In the genomic region with DNA sequence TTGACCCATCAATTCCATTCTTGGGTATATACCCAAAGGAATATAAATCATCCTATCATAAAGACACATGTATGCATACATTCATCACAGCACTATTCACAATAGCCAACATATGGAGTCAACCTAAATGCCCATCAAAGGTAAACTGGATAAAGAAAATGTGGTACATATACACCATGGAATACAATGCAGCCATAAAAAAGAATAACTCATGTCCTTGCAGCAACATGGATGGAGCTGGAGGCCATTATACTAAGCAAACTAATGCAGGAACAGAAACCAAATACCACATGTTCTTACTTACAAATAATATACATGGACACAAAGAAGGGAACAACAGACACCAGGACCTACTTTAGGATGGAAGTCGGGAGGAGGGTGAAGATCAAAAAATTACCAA, we compare ENCODE assay signal across 34 cellular contexts.
"Had no signal": no experiment of that assay in that cellular context is flagged by ENCODE, and none has a peak within 500 bp of the region (broad histone marks: within the 10 kb centered on the region; RNA-seq: fewer than 3 reads in every experiment).

No MANE protein-coding gene starts in this region.

- H3K4me2 ChIP-seq: KMS-11 had no signal

- H3K27me3 ChIP-seq: MG63 had no signal

- H3K9ac ChIP-seq: KMS-11 had no signal

- H3K4me3 ChIP-seq: MG63 had no signal

- H3K9me3 ChIP-seq: MG63 had no signal

- DNase-seq: Karpas-422, Kasumi-1, MG63, MM.1S, MV-4-11, NCI-H1048, NCI-H1092, NCI-H1092 treated with DMSO at 0.1 percent for 48 hours, NCI-H1105, NCI-H1105 treated with DMSO at 0.1 percent for 48 hours, NCI-H1417, NCI-H1417 treated with DMSO at 0.1 percent for 48 hours, NCI-H1436, NCI-H1436 treated with DMSO at 0.1 percent for 48 hours, NCI-H146, NCI-H1694, NCI-H1694 treated with DMSO at 0.1 percent for 48 hours, NCI-H187, NCI-H187 treated with DMSO at 0.1 percent for 48 hours, NCI-H1930, NCI-H2029, NCI-H2029 treated with DMSO at 0.1 percent for 48 hours, NCI-H2081, NCI-H2081 treated with DMSO at 0.1 percent for 48 hours, NCI-H2107, NCI-H2171, NCI-H2171 treated with DMSO at 0.1 percent for 48 hours, NCI-H2227 treated with DMSO at 0.1 percent for 48 hours, NCI-H226, NCI-H345, NCI-H446, NCI-H446 treated with DMSO at 0.1 percent for 48 hours, NCI-H510A had no signal

- H3K27ac ChIP-seq: KMS-11 had no signal

- H3K36me3 ChIP-seq: MG63 had no signal
